ENCODE assay signal across 8 cellular contexts in genomic region chr9:37913480-37914153, GRCh38. TPM values are rescaled to one million over a fixed set of nuclear protein-coding genes. Genes with fewer than 3 reads are reported as not detected.
DNase-seq lines count a peak whose midpoint lies in the region; ATAC-seq and TF ChIP-seq lines count a peak whose summit lies in the region.

No MANE protein-coding gene starts in this region.

- DNase-seq in NCI-H187 (lab: John Stamatoyannopoulos, UW) (peak; percentile 2 to 56), NCI-H187 treated with DMSO at 0.1 percent for 48 hours (lab: John Stamatoyannopoulos, UW) (no peak), NCI-H2196 (lab: John Stamatoyannopoulos, UW; ENCODE audit: unreplicated experiment) (peak; percentile 82), WTC11 (ENCODE audit: low spot score) (peak; percentile 92)
- DNase-seq in central memory CD4-positive, alpha-beta T cell, result peak; percentile 61
- DNase-seq in stimulated activated CD4-positive, alpha-beta T cell treated with anti-CD3 and anti-CD28 coated beads, Interleukin-4, amount 100 ng/mL, for 1 hour, result peak; percentile 74

- H3K27ac Mint-ChIP-seq in WTC11, result no peak overlapping the region

- 0 out of 2 replicates have a peak, but pooled peaks cover 3% of the 10 kb centered on the region for H3K4me1 Mint-ChIP-seq in WTC11

- ATAC-seq in HG03064 (IDR thresholded peaks at IDR 0.05; ENCODE audit: low read depth, unreplicated experiment), result peak; percentile 66
- peak; percentile 96 for ATAC-seq in WTC11

- peak overlapping the region; percentile 38 for H3K27ac ChIP-seq in layer of hippocampus (ENCODE audit: low read depth, low read length)

- H3K36me3 Mint-ChIP-seq in WTC11, result no peaks in the 10 kb centered on the region; the same call in 1 of the 2 replicates

- H3K27me3 Mint-ChIP-seq in WTC11 (ENCODE audit: low read depth), result no peaks in the 10 kb centered on the region

- TF ChIP-seq CTCF in WTC11 (IDR thresholded peaks at IDR 0.05), result peak; percentile 97

- CTCF ChIA-PET in WTC11 (lab: Charles Lee), result interaction anchor here (0.6 to 3.2 kb wide), 83 partner anchors 8 to 505 kb away, joined by 3 to 37 read pairs (median 4); partner anchors contain the start of genes ALDH1B1, SHB and SLC25A51

- H3K9me3 Mint-ChIP-seq in WTC11, result no peaks in the 10 kb centered on the region

- H3K27me3 ChIP-seq in layer of hippocampus (ENCODE audit: control insufficient read depth, insufficient read depth, low read length), result no peaks in the 10 kb centered on the region

- H3K4me3 Mint-ChIP-seq in WTC11, result no peak overlapping the region

- POLR2A ChIA-PET in WTC11 (lab: Charles Lee), result interaction anchor here (0.7 to 1.0 kb wide), 4 partner anchors 20 to 479 kb away, joined by 3 read pairs; partner anchors contain the start of gene ALDH1B1

TF ChIP-seq in WTC11, 78 proteins besides CTCF, POLR2A, EP300 and RAD21:
- TF ChIP-seq FOXP1 (CRISPR knock-in tag; IDR thresholded peaks at IDR 0.05; ENCODE audit: borderline replicate concordance) (no peak), SOX15 (CRISPR knock-in tag; IDR thresholded peaks at IDR 0.05) (no peak), ETV6 (CRISPR knock-in tag; IDR thresholded peaks at IDR 0.05) (no peak; the same call in 1 of the 2 replicates), GABPB1 (CRISPR knock-in tag; IDR thresholded peaks at IDR 0.05) (no peak), MAX (CRISPR knock-in tag; IDR thresholded peaks at IDR 0.05) (no peak), PRRX2 (CRISPR knock-in tag; IDR thresholded peaks at IDR 0.05) (no peak), TEAD4 (CRISPR knock-in tag; IDR thresholded peaks at IDR 0.05) (no peak), ZNF232 (CRISPR knock-in tag; IDR thresholded peaks at IDR 0.05) (no peak), ZSCAN18 (CRISPR knock-in tag; IDR thresholded peaks at IDR 0.05) (no peak), HMGA2 (CRISPR knock-in tag; IDR thresholded peaks at IDR 0.05) (no peak), JUN (CRISPR knock-in tag; IDR thresholded peaks at IDR 0.05) (no peak), IRF2 (CRISPR knock-in tag; IDR thresholded peaks at IDR 0.05; ENCODE audit: borderline replicate concordance, low read depth) (no peak), MLX (CRISPR knock-in tag; IDR thresholded peaks at IDR 0.05) (no peak), ATF1 (CRISPR knock-in tag; IDR thresholded peaks at IDR 0.05) (no peak), CBFB (CRISPR knock-in tag; IDR thresholded peaks at IDR 0.05; ENCODE audit: low read depth) (no peak)
- TF ChIP-seq, protein P1, sequence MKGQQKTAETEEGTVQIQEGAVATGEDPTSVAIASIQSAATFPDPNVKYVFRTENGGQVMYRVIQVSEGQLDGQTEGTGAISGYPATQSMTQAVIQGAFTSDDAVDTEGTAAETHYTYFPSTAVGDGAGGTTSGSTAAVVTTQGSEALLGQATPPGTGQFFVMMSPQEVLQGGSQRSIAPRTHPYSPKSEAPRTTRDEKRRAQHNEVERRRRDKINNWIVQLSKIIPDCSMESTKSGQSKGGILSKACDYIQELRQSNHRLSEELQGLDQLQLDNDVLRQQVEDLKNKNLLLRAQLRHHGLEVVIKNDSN (CRISPR knock-in tag; IDR thresholded peaks at IDR 0.05), result no peak
- TF ChIP-seq, protein P2, sequence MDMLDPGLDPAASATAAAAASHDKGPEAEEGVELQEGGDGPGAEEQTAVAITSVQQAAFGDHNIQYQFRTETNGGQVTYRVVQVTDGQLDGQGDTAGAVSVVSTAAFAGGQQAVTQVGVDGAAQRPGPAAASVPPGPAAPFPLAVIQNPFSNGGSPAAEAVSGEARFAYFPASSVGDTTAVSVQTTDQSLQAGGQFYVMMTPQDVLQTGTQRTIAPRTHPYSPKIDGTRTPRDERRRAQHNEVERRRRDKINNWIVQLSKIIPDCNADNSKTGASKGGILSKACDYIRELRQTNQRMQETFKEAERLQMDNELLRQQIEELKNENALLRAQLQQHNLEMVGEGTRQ (CRISPR knock-in tag; IDR thresholded peaks at IDR 0.05), result no peak

RNA-seq across cellular contexts. Expression of gene SLC25A51, which starts 9.7 kb away (rescaled TPM):
- total RNA-seq in WTC11 (2021), result 15.0 to 16.2 TPM (median 15.4 TPM) in 3 replicates
